Comparison of ENCODE assay signal across 16 cellular contexts in the genomic region with DNA sequence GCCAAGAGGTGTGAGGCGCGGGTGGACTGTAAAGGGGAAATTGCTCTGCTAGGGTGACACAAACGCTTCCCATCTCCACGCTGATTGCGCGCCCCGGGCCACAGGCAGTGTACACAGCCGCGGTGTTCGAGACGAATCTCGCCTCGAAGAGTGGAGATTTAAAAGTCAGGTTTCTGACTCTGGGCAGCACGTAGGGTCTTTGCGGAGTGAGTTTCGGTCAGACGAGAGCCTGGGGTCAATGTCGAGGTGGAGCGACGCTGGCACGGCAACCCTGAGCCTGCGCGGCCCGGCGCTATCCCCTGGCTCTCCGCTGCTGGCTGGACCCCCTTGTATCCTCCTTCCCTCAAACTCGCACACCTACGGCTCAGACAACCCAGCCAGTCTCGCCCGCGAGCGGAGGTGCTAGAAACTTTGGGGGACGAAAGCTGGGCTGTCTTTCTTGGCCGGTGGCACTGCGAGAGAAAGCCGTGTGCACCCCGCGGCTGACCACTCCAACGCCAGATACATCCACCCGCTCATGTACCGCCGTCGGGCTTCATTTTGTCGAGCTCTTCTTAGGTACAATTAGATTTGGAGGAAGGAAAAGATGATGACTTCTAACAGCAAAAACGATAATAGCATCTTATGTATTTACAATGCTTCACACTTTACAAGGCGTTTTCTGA. TPM values are rescaled to one million over a fixed set of nuclear protein-coding genes. Genes with fewer than 3 reads are reported as not detected.
DNase-seq lines count a peak whose midpoint lies in the region; ATAC-seq and TF ChIP-seq lines count a peak whose summit lies in the region.
"Had no signal": no experiment of that assay in that cellular context is flagged by ENCODE, and none has a peak within 500 bp of the region (broad histone marks: within the 10 kb centered on the region; RNA-seq: fewer than 3 reads in every experiment).

No MANE protein-coding gene starts in this region.

- no peak overlapping the region for H2BK120ac ChIP-seq in IMR-90 (ENCODE audit: low read depth, low read length)

- POLR2A ChIA-PET in IMR-90 (lab: Charles Lee; ENCODE audit: unreplicated experiment) = no interaction called here

- H4K91ac ChIP-seq in IMR-90 (ENCODE audit: insufficient read depth, low read depth, low read length) = no peak overlapping the region

- dilution Hi-C loops in IMR-90 (cut with HindIII; ENCODE audit: low sequenced_read_pairs, unreplicated experiment) = no loop called here

- H3K9me3 ChIP-seq in IMR-90 (ENCODE audit: control insufficient read depth, insufficient read depth, low read length) = peaks cover 2% of the 10 kb centered on the region; the same call in 1 of the 2 replicates
- H3K9me3 ChIP-seq in iPS DF 6.9 (ENCODE audit: control insufficient read depth, insufficient read depth, low read length) = no peaks in the 10 kb centered on the region
- H3K9me3 ChIP-seq in skeletal muscle satellite cell (replicated peaks; ENCODE audit: low read length) = no peaks in the 10 kb centered on the region

- no peak overlapping the region for H3K23ac ChIP-seq in IMR-90 (ENCODE audit: low read depth, low read length)

- no peak overlapping the region for H3K14ac ChIP-seq in IMR-90 (replicated peaks; ENCODE audit: low read depth, low read length)

- H3K79me1 ChIP-seq in IMR-90 (ENCODE audit: low read depth in 1 of 2, low read length in 2 of 2) = no peaks in the 10 kb centered on the region

- ATAC-seq in IMR-90 (ENCODE audit: low read depth) = no peak
- ATAC-seq in GM18498 (IDR thresholded peaks at IDR 0.05; ENCODE audit: unreplicated experiment) = no peak
- ATAC-seq: HepG2 had no signal

- no peak overlapping the region for H2BK20ac ChIP-seq in IMR-90 (ENCODE audit: low read depth, low read length)

- no TSS peak for BruUV-seq in IMR-90 (replicated peaks; lab: Mats Ljungman, UMichigan)

- no peak overlapping the region for H3K27ac ChIP-seq in IMR-90 (ENCODE audit: insufficient read depth, low read length)
- no peak overlapping the region for H3K27ac ChIP-seq in iPS DF 6.9 (ENCODE audit: low read length)

- TF ChIP-seq RAD21 in IMR-90 (IDR thresholded peaks at IDR 0.05; ENCODE audit: low read length) = no peak

- peaks cover 77% of the 10 kb centered on the region for H3K27me3 ChIP-seq in IMR-90 (ENCODE audit: control insufficient read depth, insufficient read depth, low read length)
- peaks cover 74% of the 10 kb centered on the region for H3K27me3 ChIP-seq in iPS DF 6.9 (ENCODE audit: control insufficient read depth, insufficient read depth, low read length)
- peaks cover 91% of the 10 kb centered on the region for H3K27me3 ChIP-seq in skeletal muscle satellite cell (ENCODE audit: control insufficient read depth, insufficient read depth, low read length)

- no peak overlapping the region for H3K56ac ChIP-seq in IMR-90 (ENCODE audit: extremely low read depth, insufficient read depth, low read length)

- no peak overlapping the region for H4K5ac ChIP-seq in IMR-90 (ENCODE audit: low read depth, low read length)

- no peak overlapping the region for H3K4me2 ChIP-seq in IMR-90 (ENCODE audit: low read depth, low read length)
- H3K4me2 ChIP-seq in skeletal muscle satellite cell (ENCODE audit: low read length) = peak overlapping the region; percentile 45

- H4K8ac ChIP-seq in IMR-90 (ENCODE audit: low read depth in 2 of 2, low read length in 2 of 2) = no peak overlapping the region

- H3K4me3 ChIP-seq in IMR-90 (ENCODE audit: insufficient read depth, low read depth, low read length) = no peak overlapping the region
- H3K4me3 ChIP-seq in iPS DF 6.9 (ENCODE audit: low read length) = peak overlapping the region; percentile 22
- no peak overlapping the region for H3K4me3 ChIP-seq in skeletal muscle satellite cell (ENCODE audit: low read length)

- no peaks in the 10 kb centered on the region for H4K20me1 ChIP-seq in IMR-90 (ENCODE audit: insufficient read depth, low read length)

- H3K9ac ChIP-seq in IMR-90 (ENCODE audit: low read depth, low read length) = no peak overlapping the region
- H3K9ac ChIP-seq in skeletal muscle satellite cell (ENCODE audit: low read depth, low read length) = no peak overlapping the region

- CTCF ChIA-PET in IMR-90 (lab: Yijun Ruan, JAX) = interaction anchor here (0.6 kb wide), 1 partner anchor 176 kb away, joined by 3 read pairs; no protein-coding TSS in a partner anchor

- 2% methylated on average over 19 of the region's 46 CpGs; no CpG with 5 or more reads in 1 of the 2 experiments for WGBS in IMR-90 (ENCODE audit: extremely low coverage in 2 of 2, insufficient read length in 1 of 2), 2 experiments
- no CpG with 5 or more reads among the region's 46 CpGs for WGBS in iPS DF 6.9 (ENCODE audit: insufficient coverage, insufficient read length)

- H3K18ac ChIP-seq in IMR-90 (ENCODE audit: low read depth, low read length) = no peak overlapping the region

- TF ChIP-seq CTCF in IMR-90 (conservative IDR thresholded peaks at IDR 0.05; ENCODE audit: low read depth, low read length) = no peak
- TF ChIP-seq CTCF in GM10266 (IDR thresholded peaks at IDR 0.05; ENCODE audit: control insufficient read depth, insufficient read depth, low read depth, missing control alignments) = no peak

- H2BK5ac ChIP-seq in IMR-90 (ENCODE audit: low read depth, low read length, poor library complexity, severe bottlenecking) = no peak overlapping the region

- DNase-seq in activated T-cell treated with anti-CD3 and anti-CD28 coated beads, Interleukin-2, amount 50 U/mL, for 48 hours = peak; percentile 24 to 25
- no peak for DNase-seq in activated T-cell treated with anti-CD3 and anti-CD28 coated beads for 4 hours
- no peak for DNase-seq in IMR-90
- no peak for DNase-seq in iPS DF 6.9 (ENCODE audit: low read depth, low spot score)
- DNase-seq in SK-N-DZ (ENCODE audit: low spot score) = no peak
- no peak for DNase-seq in GM10266 (ENCODE audit: extremely low spot score)
- DNase-seq: activated effector memory CD4-positive, alpha-beta T cell treated with anti-CD3 and anti-CD28 coated beads, Interleukin-2, amount 50 U/mL, for 16 hours; effector memory CD4-positive, alpha-beta T cell; MV-4-11; NCI-H446 treated with DMSO at 0.1 percent for 48 hours; stimulated activated CD4-positive, alpha-beta T cell treated with anti-CD3 and anti-CD28 coated beads, Interleukin-2, amount 100 ng/mL, for 24 hours had no signal

- H2AFZ ChIP-seq in IMR-90 (replicated peaks; ENCODE audit: low read length, poor library complexity) = peak overlapping the region; percentile 52

- H3K4me1 ChIP-seq in IMR-90 (ENCODE audit: control insufficient read depth, insufficient read depth, low read length) (no peaks in the 10 kb centered on the region), iPS DF 6.9 (ENCODE audit: control insufficient read depth, insufficient read depth, low read length) (peaks cover 3% of the 10 kb centered on the region), skeletal muscle satellite cell (ENCODE audit: control insufficient read depth, insufficient read depth, low read length) (peaks cover 16% of the 10 kb centered on the region)

- no peak overlapping the region for H2BK15ac ChIP-seq in IMR-90 (ENCODE audit: low read depth, low read length)

- in situ Hi-C loops in IMR-90 (cut with MboI; ENCODE audit: low sequenced_read_pairs) = no loop called here

- intact Hi-C loops in IMR-90 (cut with micrococcal nuclease) = loop anchor here (5.0 kb wide), 1 partner anchor 138 kb away; no protein-coding TSS in a partner anchor

- no peak overlapping the region for H2AK5ac ChIP-seq in IMR-90 (ENCODE audit: low read depth, low read length)

- no peaks in the 10 kb centered on the region for H3K36me3 ChIP-seq in IMR-90 (ENCODE audit: control insufficient read depth, insufficient read depth, low read length)
- no peaks in the 10 kb centered on the region; the same call in 1 of the 2 replicates for H3K36me3 ChIP-seq in iPS DF 6.9 (ENCODE audit: control insufficient read depth, insufficient read depth, low read length)
- no peaks in the 10 kb centered on the region for H3K36me3 ChIP-seq in skeletal muscle satellite cell (ENCODE audit: insufficient read depth, low read length)

- no peak overlapping the region for H3K4ac ChIP-seq in IMR-90 (ENCODE audit: low read depth, low read length)

- H3K9me1 ChIP-seq in IMR-90 (ENCODE audit: insufficient read depth, low read length) = no peaks in the 10 kb centered on the region

- H2AK9ac ChIP-seq in IMR-90 (replicated peaks; ENCODE audit: low read depth, low read length, poor library complexity) = no peak overlapping the region

- TF ChIP-seq POLR2A in IMR-90 (IDR thresholded peaks at IDR 0.05; ENCODE audit: low read depth, low read length) = no peak

TF ChIP-seq in IMR-90, 13 proteins besides CTCF, POLR2A, EP300 and RAD21:
- no peak for TF ChIP-seq MAFK (IDR thresholded peaks at IDR 0.05; ENCODE audit: low read depth, low read length)
- no peak for TF ChIP-seq FOS (IDR thresholded peaks at IDR 0.05; ENCODE audit: low read depth, low read length)
- TF ChIP-seq RFX5 (IDR thresholded peaks at IDR 0.05; ENCODE audit: low read depth, low read length) = no peak

RNA-seq across cellular contexts. Expression of a gene that starts 5.4 kb away (rescaled TPM):
- total RNA-seq in IMR-90 (2012; rRNA removed) = not detected in 2 replicates
- not detected in 2 replicates for polyA plus RNA-seq in IMR-90 (2012; rRNA removed)
- polyA plus RNA-seq in IMR-90 (2012; cell fraction: cytosol; rRNA removed) = not detected in 2 replicates
- not detected in 2 replicates for polyA plus RNA-seq in IMR-90 (2012; cell fraction: nucleus; rRNA removed; ENCODE audit: low replicate concordance)
- not detected in 2 replicates for total RNA-seq in skeletal muscle satellite cell (2012; rRNA removed)
- polyA plus RNA-seq in SK-N-DZ (2014; cell fraction: cytosol; rRNA removed) = not detected in 2 replicates
- not detected in 2 replicates for polyA plus RNA-seq in SK-N-DZ (2014; cell fraction: nucleus; rRNA removed)
- total RNA-seq: HepG2, pulmonary artery endothelial cell, ureter had no signal
- polyA plus RNA-seq: HepG2 had no signal

Comparison
In these comparisons a context has a peak if more than half of its experiments do, and no peak if none do; other contexts are left out.
1. DNase-seq: peak in activated T-cell treated with anti-CD3 and anti-CD28 coated beads, Interleukin-2, amount 50 U/mL, for 48 hours (2 of 2); none in activated T-cell treated with anti-CD3 and anti-CD28 coated beads for 4 hours (single experiment), IMR-90 (single experiment), iPS DF 6.9 (single experiment), SK-N-DZ (single experiment) and GM10266 (single experiment).